15 cellular contexts compared by ENCODE assay signal in genomic region chr18:71665131-71665530, GRCh38.
"Had no signal": no experiment of that assay in that cellular context is flagged by ENCODE, and none has a peak within 500 bp of the region (broad histone marks: within the 10 kb centered on the region; RNA-seq: fewer than 3 reads in every experiment).

No MANE protein-coding gene starts in this region.

- H3K36me3 Mint-ChIP-seq: activated CD8-positive, alpha-beta memory T cell treated with anti-CD3 and anti-CD28 coated beads, Interleukin-2, amount 10 ng/mL, durations not matched to agents 7 days and 5 days; activated naive CD4-positive, alpha-beta T cell treated with anti-CD3 and anti-CD28 coated beads, Interleukin-2, amount 50 U/mL, for 72 hours had no signal

- H3K4me1 ChIP-seq: left lung, stomach had no signal

- H3K4me3 Mint-ChIP-seq: activated CD8-positive, alpha-beta memory T cell treated with anti-CD3 and anti-CD28 coated beads, Interleukin-2, amount 10 ng/mL, durations not matched to agents 7 days and 5 days; activated T-cell treated with anti-CD3 and anti-CD28 coated beads, Interleukin-2, amount 50 U/mL, for 24 hours; nephron progenitor cell had no signal

- H3K4me1 Mint-ChIP-seq: activated CD8-positive, alpha-beta memory T cell treated with anti-CD3 and anti-CD28 coated beads, Interleukin-2, amount 10 ng/mL, durations not matched to agents 7 days and 5 days; nephron progenitor cell had no signal

- H3K27ac Mint-ChIP-seq: activated CD8-positive, alpha-beta memory T cell treated with anti-CD3 and anti-CD28 coated beads, Interleukin-2, amount 10 ng/mL, durations not matched to agents 7 days and 5 days; activated naive CD4-positive, alpha-beta T cell treated with anti-CD3 and anti-CD28 coated beads, Interleukin-2, amount 50 U/mL, for 72 hours; activated T-cell treated with anti-CD3 and anti-CD28 coated beads, Interleukin-2, amount 50 U/mL, for 24 hours; nephron progenitor cell had no signal

- H3K9me3 ChIP-seq: left lung had no signal

- H3K36me3 ChIP-seq: left lung, stomach had no signal

- H3K4me3 ChIP-seq: left lung, stomach had no signal

- H3K27me3 ChIP-seq: left lung, stomach had no signal

- FAIRE-seq: bronchial epithelial cell had no signal

- H3K27me3 Mint-ChIP-seq: activated CD8-positive, alpha-beta memory T cell treated with anti-CD3 and anti-CD28 coated beads, Interleukin-2, amount 10 ng/mL, durations not matched to agents 7 days and 5 days; activated T-cell treated with anti-CD3 and anti-CD28 coated beads, Interleukin-2, amount 50 U/mL, for 24 hours had no signal

- H3K27ac ChIP-seq: left lung, stomach had no signal

- H3K9me3 Mint-ChIP-seq: activated T-cell treated with anti-CD3 and anti-CD28 coated beads, Interleukin-2, amount 50 U/mL, for 24 hours; nephron progenitor cell had no signal

- ATAC-seq: activated CD4-positive, CD25-positive, alpha-beta regulatory T cell treated with anti-CD3 and anti-CD28 coated beads, Interleukin-2, amount 50 U/mL, for 24 hours; activated CD8-positive, alpha-beta memory T cell treated with anti-CD3 and anti-CD28 coated beads, Interleukin-2, amount 10 ng/mL, durations not matched to agents 7 days and 5 days; activated naive CD4-positive, alpha-beta T cell treated with anti-CD3 and anti-CD28 coated beads, Interleukin-2, amount 50 U/mL, for 72 hours; left lung had no signal

- DNase-seq: activated CD4-positive, alpha-beta T cell treated with anti-CD3 and anti-CD28 coated beads, Interleukin-2, amount 50 U/mL, for 4 hours; activated CD8-positive, alpha-beta memory T cell treated with anti-CD3 and anti-CD28 coated beads, Interleukin-2, amount 10 ng/mL, durations not matched to agents 7 days and 5 days; activated effector memory CD4-positive, alpha-beta T cell treated with anti-CD3 and anti-CD28 coated beads, Interleukin-2, amount 50 U/mL, for 16 hours; activated T-cell treated with anti-CD3 and anti-CD28 coated beads, Interleukin-2, amount 50 U/mL, for 24 hours; amniotic stem cell; glutamatergic neuron; left lung; nephron progenitor cell; retina; stimulated activated CD4-positive, alpha-beta T cell treated with anti-CD3 and anti-CD28 coated beads, Interleukin-15, amount 100 ng/mL, for 24 hours; stimulated activated CD4-positive, alpha-beta T cell treated with anti-CD3 and anti-CD28 coated beads, Interleukin-4, amount 100 ng/mL, for 4 hours; stomach had no signal
